ENCODE assay signal across 14 cellular contexts in the genomic region with DNA sequence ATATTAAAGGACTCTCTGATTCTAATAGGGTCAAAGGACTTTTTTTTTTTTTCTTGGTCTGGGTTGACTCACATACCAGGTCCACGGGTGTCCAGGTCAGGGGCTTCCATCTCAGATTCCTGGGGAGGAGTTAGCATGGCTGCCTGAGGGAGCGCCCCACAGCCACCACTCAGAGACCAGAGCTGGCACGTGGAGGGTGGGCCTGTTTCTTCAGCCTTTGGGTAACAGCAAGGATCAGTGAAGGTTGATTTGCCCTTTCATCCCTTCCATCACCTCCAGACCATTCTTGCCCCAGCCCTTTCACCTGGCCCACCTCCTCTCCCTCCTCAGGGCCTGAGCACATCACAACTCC.
"Had no signal": no experiment of that assay in that cellular context is flagged by ENCODE, and none has a peak within 500 bp of the region (broad histone marks: within the 10 kb centered on the region; RNA-seq: fewer than 3 reads in every experiment).

No MANE protein-coding gene starts in this region.

- H3K9me3 Mint-ChIP-seq: activated naive CD4-positive, alpha-beta T cell treated with anti-CD3 and anti-CD28 coated beads, Interleukin-2, amount 50 U/mL, for 24 hours had no signal

- H3K36me3 ChIP-seq: spleen had no signal

- H3K4me3 Mint-ChIP-seq: activated naive CD4-positive, alpha-beta T cell treated with anti-CD3 and anti-CD28 coated beads, Interleukin-2, amount 50 U/mL, for 24 hours had no signal

- H3K27ac Mint-ChIP-seq: activated naive CD4-positive, alpha-beta T cell treated with anti-CD3 and anti-CD28 coated beads, Interleukin-2, amount 50 U/mL, for 24 hours had no signal

- H3K27ac ChIP-seq: psoas muscle had no signal

- DNase-seq: activated CD4-positive, alpha-beta T cell treated with anti-CD3 and anti-CD28 coated beads for 4 hours; amygdala; dorsolateral prefrontal cortex; islet precursor cell; left ventricle myocardium superior; nucleus accumbens; psoas muscle; stimulated activated CD4-positive, alpha-beta T cell treated with anti-CD3 and anti-CD28 coated beads, Interleukin-1b, Interleukin-23, amount 100 ng/mL, for 48 hours; stimulated activated naive CD8-positive, alpha-beta T cell treated with anti-CD3 and anti-CD28 coated beads, Interleukin-15, Interleukin-2, amounts not matched to agents 100 U/mL and 50 U/mL, for 24 hours; T-helper 9 cell had no signal

- H3K27me3 Mint-ChIP-seq: activated naive CD4-positive, alpha-beta T cell treated with anti-CD3 and anti-CD28 coated beads, Interleukin-2, amount 50 U/mL, for 24 hours had no signal

- ATAC-seq: left ventricle myocardium superior; psoas muscle; sciatic nerve; stimulated activated naive CD8-positive, alpha-beta T cell treated with anti-CD3 and anti-CD28 coated beads, Interleukin-15, Interleukin-2, amounts not matched to agents 100 U/mL and 50 U/mL, for 24 hours had no signal

- H3K27me3 ChIP-seq: dorsolateral prefrontal cortex had no signal

- H3K36me3 Mint-ChIP-seq: activated naive CD4-positive, alpha-beta T cell treated with anti-CD3 and anti-CD28 coated beads, Interleukin-2, amount 50 U/mL, for 24 hours had no signal

- H3K4me3 ChIP-seq: esophagus muscularis mucosa, psoas muscle, spleen had no signal

- H3K9me3 ChIP-seq: esophagus muscularis mucosa, psoas muscle, spleen had no signal
